9 cellular contexts compared by ENCODE assay signal in genomic region chr3:47186285-47186684, GRCh38.
"Had no signal": no experiment of that assay in that cellular context is flagged by ENCODE, and none has a peak within 500 bp of the region (broad histone marks: within the 10 kb centered on the region; RNA-seq: fewer than 3 reads in every experiment).

No MANE protein-coding gene starts in this region.

- H3K4me3 Mint-ChIP-seq: GM23338, H9, HFFc6 had no signal

- H3K9me3 Mint-ChIP-seq: GM23338, H9, HFFc6 had no signal

- H3K4me3 ChIP-seq: GM23338 had no signal

- H3K27ac Mint-ChIP-seq: GM23338, H9, HFFc6 had no signal

- H3K4me2 ChIP-seq: GM23338, KMS-11 had no signal

- H3K4me1 Mint-ChIP-seq: GM23338, H9 had no signal

- ATAC-seq: GM23338 had no signal

- FAIRE-seq: H1, H54, HTR-8/SVneo had no signal

- DNase-seq: H9, HCEC 1CT, HFFc6, KBM-7 had no signal

- H3K27ac ChIP-seq: KMS-11 had no signal
